ENCODE assay signal across 7 cellular contexts in genomic region chr6:70884074-70884983, GRCh38.
A peak's percentile ranks its signal among the peaks of the same experiment; 100 is the strongest.
DNase-seq lines count a peak whose midpoint lies in the region; ATAC-seq, FAIRE-seq and TF ChIP-seq lines count a peak whose summit lies in the region.

No MANE protein-coding gene starts in this region.

- FAIRE-seq in TTC549 (lab: Jason Lieb, UNC), result peak; percentile 71
- FAIRE-seq in islet of Langerhans (lab: Jason Lieb, UNC), result peak; percentile 68

- ATAC-seq in HG02623 (IDR thresholded peaks at IDR 0.05; ENCODE audit: unreplicated experiment), result peak; percentile 81

- no peak overlapping the region for H3K4me3 ChIP-seq in GM12875 (ENCODE audit: low read depth, low read length)

- DNase-seq in NCI-H146 treated with DMSO at 0.1 percent for 48 hours (lab: John Stamatoyannopoulos, UW; ENCODE audit: unreplicated experiment) (peak; percentile 56), T47D (ENCODE audit: low read depth in 1 of 2, low spot score in 1 of 2) (peak; percentile 57 to 69)
- DNase-seq in stimulated activated CD4-positive, alpha-beta T cell treated with anti-CD3 and anti-CD28 coated beads, Interleukin-1b, Interleukin-23, amount 100 ng/mL, for 48 hours, result peak; percentile 47

- in situ Hi-C loops in T47D (cut with HindIII; ENCODE audit: low pct_unique_long_range_greater_than_20kb, low sequenced_read_pairs), result no loop called here

- TF ChIP-seq CTCF in GM12875 (IDR thresholded peaks at IDR 0.05; ENCODE audit: borderline replicate concordance, insufficient read depth, low read depth, low read length), result peak; percentile 68; the same call in 1 of the 2 replicates
